31 cellular contexts compared by ENCODE assay signal in genomic region chr6:154106251-154106650, GRCh38.
"Had no signal": no experiment of that assay in that cellular context is flagged by ENCODE, and none has a peak within 500 bp of the region (broad histone marks: within the 10 kb centered on the region; RNA-seq: fewer than 3 reads in every experiment).

No MANE protein-coding gene starts in this region.

- H3K4me1 ChIP-seq: ascending aorta had no signal

- H3K36me3 ChIP-seq: ascending aorta, WERI-Rb-1 had no signal

- H3K4me3 Mint-ChIP-seq: activated CD8-positive, alpha-beta T cell treated with anti-CD3 and anti-CD28 coated beads for 36 hours; activated naive CD4-positive, alpha-beta T cell treated with anti-CD3 and anti-CD28 coated beads, Interleukin-2, amount 50 U/mL, for 24 hours; activated naive CD8-positive, alpha-beta T cell treated with anti-CD3 and anti-CD28 coated beads, Interleukin-2, amount 10 ng/mL, durations not matched to agents 7 days and 5 days had no signal

- H3K36me3 Mint-ChIP-seq: activated naive CD4-positive, alpha-beta T cell treated with anti-CD3 and anti-CD28 coated beads, Interleukin-2, amount 50 U/mL, for 24 hours; activated naive CD8-positive, alpha-beta T cell treated with anti-CD3 and anti-CD28 coated beads, Interleukin-2, amount 10 ng/mL, durations not matched to agents 7 days and 5 days had no signal

- H3K27me3 ChIP-seq: ascending aorta had no signal

- H3K27ac ChIP-seq: ascending aorta, WERI-Rb-1 had no signal

- H3K27ac Mint-ChIP-seq: activated CD8-positive, alpha-beta T cell treated with anti-CD3 and anti-CD28 coated beads for 36 hours; activated naive CD4-positive, alpha-beta T cell treated with anti-CD3 and anti-CD28 coated beads, Interleukin-2, amount 50 U/mL, for 24 hours; activated naive CD8-positive, alpha-beta T cell treated with anti-CD3 and anti-CD28 coated beads, Interleukin-2, amount 10 ng/mL, durations not matched to agents 7 days and 5 days; activated T-helper 2 cell treated with anti-CD3 and anti-CD28 coated beads, Interferon-gamma antibody, Interleukin-2, Interleukin-4, amounts not matched to agents 10 μg/mL and 5 μg/mL and 100 μg/mL, durations not matched to agents 14 hours and 24 hours and 36 hours had no signal

- H3K4me3 ChIP-seq: ascending aorta, K562 had no signal

- H3K4me1 Mint-ChIP-seq: activated naive CD4-positive, alpha-beta T cell treated with anti-CD3 and anti-CD28 coated beads, Interleukin-2, amount 50 U/mL, for 24 hours; activated naive CD8-positive, alpha-beta T cell treated with anti-CD3 and anti-CD28 coated beads, Interleukin-2, amount 10 ng/mL, durations not matched to agents 7 days and 5 days had no signal

- H3K9me3 Mint-ChIP-seq: activated CD8-positive, alpha-beta T cell treated with anti-CD3 and anti-CD28 coated beads for 36 hours; activated naive CD4-positive, alpha-beta T cell treated with anti-CD3 and anti-CD28 coated beads, Interleukin-2, amount 50 U/mL, for 24 hours; activated T-helper 2 cell treated with anti-CD3 and anti-CD28 coated beads, Interferon-gamma antibody, Interleukin-2, Interleukin-4, amounts not matched to agents 10 μg/mL and 5 μg/mL and 100 μg/mL, durations not matched to agents 14 hours and 24 hours and 36 hours had no signal

- ATAC-seq: activated CD8-positive, alpha-beta T cell treated with anti-CD3 and anti-CD28 coated beads for 36 hours; K562 had no signal

- H3K9me3 ChIP-seq: ascending aorta had no signal

- DNase-seq: activated CD4-positive, alpha-beta T cell treated with anti-CD3 and anti-CD28 coated beads for 1 hour; activated CD4-positive, alpha-beta T cell treated with anti-CD3 and anti-CD28 coated beads for 48 hours; activated CD4-positive, CD25-positive, alpha-beta regulatory T cell; activated CD8-positive, alpha-beta T cell treated with anti-CD3 and anti-CD28 coated beads for 36 hours; activated gamma-delta T cell; activated naive CD4-positive, alpha-beta T cell treated with Interleukin-2 at 50 U/mL for 16 hours; activated naive CD8-positive, alpha-beta T cell treated with anti-CD3 and anti-CD28 coated beads, Interleukin-2, amount 10 ng/mL, durations not matched to agents 7 days and 5 days; activated T-cell treated with anti-CD3 and anti-CD28 coated beads, Interleukin-2, amount 50 U/mL, for 1 hour; amygdala; caudate nucleus; cerebellar nuclear complex; NCI-H1436 treated with DMSO at 0.1 percent for 48 hours; NCI-H1694 treated with DMSO at 0.1 percent for 48 hours; NCI-H2029 treated with DMSO at 0.1 percent for 48 hours; NCI-H2107; NCI-H2171; NCI-H510A; NCI-H526; NCI-H748 treated with DMSO at 0.1 percent for 48 hours; NK-92 treated with Interleukin-12 subunit alpha and Interleukin-12 subunit beta, amount 100 ng/mL, for 24 hours; OCI-M1; Right ventricle myocardium superior; SW 1271; T-helper 1 cell; T-helper 2 cell; T-helper 9 cell; WERI-Rb-1 had no signal

- FAIRE-seq: K562 had no signal
